ENCODE assay signal across 7 cellular contexts in genomic region chrX:1446984-1447968, GRCh38. TPM values are rescaled to one million over a fixed set of nuclear protein-coding genes. Genes with fewer than 3 reads are reported as not detected.
DNase-seq lines count a peak whose midpoint lies in the region; ATAC-seq, FAIRE-seq and TF ChIP-seq lines count a peak whose summit lies in the region.
"Not testable (repeated sequence)": the region's sequence is repeated elsewhere in the genome, so short reads cannot be mapped to it uniquely, and the experiment has no call there.

No MANE protein-coding gene starts in this region.

- not testable (repeated sequence) for H3K36me3 ChIP-seq in HepG2 (replicated peaks in 1 of 2; ENCODE audit: control insufficient read depth in 1 of 2, insufficient read depth in 2 of 2, low read length in 2 of 2)
- peaks cover 0 to 16% (median 0%) of the 10 kb centered on the region in 6 donors for H3K36me3 ChIP-seq in spleen

- H3K9me3 ChIP-seq in HepG2 (ENCODE audit: low read length): not testable (repeated sequence)
- H3K9me3 ChIP-seq in spleen: peaks cover 0 to 21% (median 6%) of the 10 kb centered on the region in 8 donors

- H2AFZ ChIP-seq in HepG2 (ENCODE audit: low read length): not testable (repeated sequence)

- 93% methylated on average over 13 of the region's 13 CpGs for WGBS in HepG2 (ENCODE audit: low lambda C conversion rate)
- 80 to 88% (median 81%) methylated on average over 13 of the region's 13 CpGs for WGBS in spleen, 5 donors

- H3K4me2 ChIP-seq in HepG2 (ENCODE audit: low read depth, low read length): not testable (repeated sequence)

- in situ Hi-C loops in SK-MEL-5 (cut with HindIII; ENCODE audit: low pct_unique_long_range_greater_than_20kb, low sequenced_read_pairs); HepG2 (cut with HindIII; ENCODE audit: extremely low pct_ligation_motif_present, low pct_unique_long_range_greater_than_20kb): not testable (repeated sequence)

- BruUV-seq in HepG2 (replicated peaks; lab: Mats Ljungman, UMichigan): not testable (repeated sequence)

- not testable (repeated sequence) for H3K4me3 ChIP-seq in dorsolateral prefrontal cortex; HepG2 (replicated peaks in 1 of 3; ENCODE audit: insufficient read depth in 1 of 3, low read depth in 2 of 3, low read length in 3 of 3); spleen

- H3K27me3 ChIP-seq in dorsolateral prefrontal cortex; HepG2 (ENCODE audit: control insufficient read depth in 1 of 2, insufficient read depth in 2 of 2, low read length in 2 of 2); spleen (replicated peaks in 1 of 7): not testable (repeated sequence)

- peaks cover 11% of the 10 kb centered on the region for H3K79me2 ChIP-seq in HepG2 (ENCODE audit: insufficient read depth, low read length)

- CTCF ChIA-PET in HepG2 (lab: Yijun Ruan, JAX; ENCODE audit: low intra/inter-chr PET ratio, low total read pairs): not testable (repeated sequence)

- H4K20me1 ChIP-seq in HepG2 (ENCODE audit: insufficient read depth, low read length): not testable (repeated sequence)

- POLR2A ChIA-PET in HepG2 (lab: Yijun Ruan, JAX): not testable (repeated sequence)

- H3K4me1 ChIP-seq in HepG2 (ENCODE audit: insufficient read depth, low read length) (peaks cover 12% of the 10 kb centered on the region), spleen (peaks cover 4 to 25% (median 12%) of the 10 kb centered on the region in 6 donors)

- TF ChIP-seq CTCF in dorsolateral prefrontal cortex (IDR thresholded peaks at IDR 0.05 in 54 of 56, conservative IDR thresholded peaks at IDR 0.05 in 2 of 56; ENCODE audit: low read depth in 1 of 56, partially characterized antibody in 56 of 56); HepG2 (CRISPR knock-in tag; IDR thresholded peaks at IDR 0.05); spleen (IDR thresholded peaks at IDR 0.05 in 8 of 11, conservative IDR thresholded peaks at IDR 0.05 in 3 of 11): not testable (repeated sequence)

- DNase-seq in SK-MEL-5 (ENCODE audit: low read depth, low spot score): peak; percentile 33
- DNase-seq in activated T-cell treated with anti-CD3 and anti-CD28 coated beads, Interleukin-2, amount 50 U/mL, for 1 hour: peak; percentile 12
- peak in 6 of 10 donors; percentile 2 to 13 (median 8) for DNase-seq in dorsolateral prefrontal cortex
- DNase-seq in HepG2 (ENCODE audit: low spot score): not testable (repeated sequence)
- DNase-seq in spleen: peak; percentile 62

- TF ChIP-seq POLR2A in HepG2 (IDR thresholded peaks at IDR 0.05; ENCODE audit: insufficient read depth in 1 of 2, low read depth in 2 of 2, low read length in 2 of 2); spleen (IDR thresholded peaks at IDR 0.05): not testable (repeated sequence)

- ATAC-seq in GM18502 (IDR thresholded peaks at IDR 0.05; ENCODE audit: poor library complexity, unreplicated experiment) (peak; percentile 58), HG02981 (IDR thresholded peaks at IDR 0.05; ENCODE audit: unreplicated experiment) (peak; percentile 62)
- not testable (repeated sequence) for ATAC-seq in HepG2

- not testable (repeated sequence) for H3K9ac ChIP-seq in HepG2 (ENCODE audit: insufficient read depth, low read depth, low read length)

- intact Hi-C loops in dorsolateral prefrontal cortex (cut with DNase I); HepG2 (cut with micrococcal nuclease; ENCODE audit: unreplicated experiment); spleen (cut with DNase I; ENCODE audit: low total_unique reads): not testable (repeated sequence)

- not testable (repeated sequence) for TF ChIP-seq EP300 in HepG2 (IDR thresholded peaks at IDR 0.05; ENCODE audit: low read depth in 2 of 2, low read length in 2 of 2); HepG2 (CRISPR knock-in tag; IDR thresholded peaks at IDR 0.05; ENCODE audit: borderline replicate concordance)

- not testable (repeated sequence) for H3K27ac ChIP-seq in dorsolateral prefrontal cortex; HepG2 (ENCODE audit: extremely low read length, insufficient read depth, low read length)
- peak overlapping the region in 3 of 8 donors; percentile 18 to 56 (median 34) for H3K27ac ChIP-seq in spleen

- FAIRE-seq in HepG2 (lab: Jason Lieb, UNC): not testable (repeated sequence)

- TF ChIP-seq RAD21 in HepG2 (CRISPR knock-in tag; IDR thresholded peaks at IDR 0.05): not testable (repeated sequence)

TF ChIP-seq in HepG2, 621 proteins besides CTCF, POLR2A, EP300 and RAD21:
- 0 out of 2 replicates have a peak, but pooled peaks have one; percentile 39 for TF ChIP-seq ZNF776 (CRISPR knock-in tag; IDR thresholded peaks at IDR 0.05)

RNA-seq across cellular contexts. Expression of gene ASMTL, which starts 5.4 kb away (rescaled TPM):
- 2.5 and 3.1 TPM in 2 replicates for total RNA-seq in SK-MEL-5 (2014; rRNA removed; shearing (Covaris generic))
- 21.4 and 24.6 TPM in 2 replicates for polyA plus RNA-seq in SK-MEL-5 (2015; cell fraction: cytosol; rRNA removed)
- polyA plus RNA-seq in SK-MEL-5 (2015; cell fraction: nucleus; rRNA removed): 12.3 and 17.9 TPM in 2 replicates
- total RNA-seq in dorsolateral prefrontal cortex (10 to 100 TPM; 15.8 to 57.3 (median 32.2) TPM), HepG2 (2016; rRNA removed; fragmentation: Illumina TruSeq; extraction: Trizol) (5.6 and 6.3 TPM in 2 replicates), spleen (10 to 100 TPM; 21.3 to 35.5 (median 27.9) TPM)
- 1.3 and 1.9 TPM in 2 replicates for total RNA-seq in HepG2 (2016; cell fraction: cytosol; rRNA removed; fragmentation: Illumina TruSeq; extraction: Trizol; ENCODE audit: low read depth)
- 5.5 and 6.1 TPM in 2 replicates for total RNA-seq in HepG2 (2016; cell fraction: insoluble cytoplasmic fraction; rRNA removed; fragmentation: Illumina TruSeq; extraction: Trizol)
- total RNA-seq in HepG2 (2016; cell fraction: membrane; rRNA removed; fragmentation: Illumina TruSeq; extraction: Trizol): 2.5 and 2.6 TPM in 2 replicates
- total RNA-seq in HepG2 (2016; cell fraction: nucleus; rRNA removed; fragmentation: Illumina TruSeq; extraction: Trizol): 4.9 and 6.4 TPM in 2 replicates
- polyA plus RNA-seq in HepG2 (2011; rRNA removed) (16.3 and 16.4 TPM in 2 replicates), spleen (10 to 100 TPM; 25.0 to 28.8 (median 26.6) TPM)
- polyA plus RNA-seq in HepG2 (2011; cell fraction: cytosol; rRNA removed): 10.6 and 17.6 TPM in 2 replicates
- 20.1 and 27.5 TPM in 2 replicates for polyA plus RNA-seq in HepG2 (2011; cell fraction: nucleus; rRNA removed)
- polyA plus RNA-seq in HepG2 (2012): 11.5 and 12.3 TPM in 2 replicates
- polyA plus RNA-seq in HepG2 (2016; cell fraction: cytosol; fragmentation: Illumina TruSeq; extraction: Trizol; ENCODE audit: low read depth): 1.6 and 2.0 TPM in 2 replicates
- polyA plus RNA-seq in HepG2 (2016; cell fraction: insoluble cytoplasmic fraction; fragmentation: Illumina TruSeq; extraction: Trizol; ENCODE audit: low read depth): 10.7 and 11.3 TPM in 2 replicates
- 2.3 and 2.4 TPM in 2 replicates for polyA plus RNA-seq in HepG2 (2016; cell fraction: membrane; fragmentation: Illumina TruSeq; extraction: Trizol; ENCODE audit: low read depth)
- 11.5 and 12.7 TPM in 2 replicates for polyA plus RNA-seq in HepG2 (2016; cell fraction: nucleus; fragmentation: Illumina TruSeq; extraction: Trizol; ENCODE audit: insufficient read depth, low read depth)
- 9.3 and 19.0 TPM in 2 replicates for polyA minus RNA-seq in HepG2 (2011; rRNA and poly(A)+ RNA removed; ENCODE audit: low replicate concordance)
- polyA minus RNA-seq in HepG2 (2011; cell fraction: cytosol; rRNA and poly(A)+ RNA removed): 10.4 and 11.7 TPM in 2 replicates
- polyA minus RNA-seq in HepG2 (2011; cell fraction: nucleus; rRNA and poly(A)+ RNA removed): 8.6 and 12.7 TPM in 2 replicates

RNA-seq across cellular contexts. Expression of gene SLC25A6, which starts 55.4 kb away (rescaled TPM):
- total RNA-seq in SK-MEL-5 (2014; rRNA removed; shearing (Covaris generic)): 159 and 168 TPM in 2 replicates
- 571 and 572 TPM in 2 replicates for polyA plus RNA-seq in SK-MEL-5 (2015; cell fraction: cytosol; rRNA removed)
- polyA plus RNA-seq in SK-MEL-5 (2015; cell fraction: nucleus; rRNA removed): 72.7 and 77.9 TPM in 2 replicates
- total RNA-seq in dorsolateral prefrontal cortex: 100 to 1,000 TPM; 158 to 287 (median 202) TPM
- 138 and 149 TPM in 2 replicates for total RNA-seq in HepG2 (2016; rRNA removed; fragmentation: Illumina TruSeq; extraction: Trizol)
- 172 and 192 TPM in 2 replicates for total RNA-seq in HepG2 (2016; cell fraction: cytosol; rRNA removed; fragmentation: Illumina TruSeq; extraction: Trizol; ENCODE audit: low read depth)
- total RNA-seq in HepG2 (2016; cell fraction: insoluble cytoplasmic fraction; rRNA removed; fragmentation: Illumina TruSeq; extraction: Trizol): 133 and 147 TPM in 2 replicates
- 398 and 417 TPM in 2 replicates for total RNA-seq in HepG2 (2016; cell fraction: membrane; rRNA removed; fragmentation: Illumina TruSeq; extraction: Trizol)
- 70.1 and 77.0 TPM in 2 replicates for total RNA-seq in HepG2 (2016; cell fraction: nucleus; rRNA removed; fragmentation: Illumina TruSeq; extraction: Trizol)
- polyA plus RNA-seq in HepG2 (2011; rRNA removed): 581 and 646 TPM in 2 replicates
- polyA plus RNA-seq in HepG2 (2011; cell fraction: cytosol; rRNA removed): 843 and 1,123 TPM in 2 replicates
- polyA plus RNA-seq in HepG2 (2011; cell fraction: nucleus; rRNA removed): 370 and 374 TPM in 2 replicates
- 420 and 577 TPM in 2 replicates for polyA plus RNA-seq in HepG2 (2012)
- 585 and 646 TPM in 2 replicates for polyA plus RNA-seq in HepG2 (2016; cell fraction: cytosol; fragmentation: Illumina TruSeq; extraction: Trizol; ENCODE audit: low read depth)
- polyA plus RNA-seq in HepG2 (2016; cell fraction: insoluble cytoplasmic fraction; fragmentation: Illumina TruSeq; extraction: Trizol; ENCODE audit: low read depth): 347 and 418 TPM in 2 replicates
- 997 and 1,138 TPM in 2 replicates for polyA plus RNA-seq in HepG2 (2016; cell fraction: membrane; fragmentation: Illumina TruSeq; extraction: Trizol; ENCODE audit: low read depth)
- 257 and 286 TPM in 2 replicates for polyA plus RNA-seq in HepG2 (2016; cell fraction: nucleus; fragmentation: Illumina TruSeq; extraction: Trizol; ENCODE audit: insufficient read depth, low read depth)
- polyA minus RNA-seq in HepG2 (2011; rRNA and poly(A)+ RNA removed; ENCODE audit: low replicate concordance): 353 and 783 TPM in 2 replicates
- polyA minus RNA-seq in HepG2 (2011; cell fraction: cytosol; rRNA and poly(A)+ RNA removed): 413 and 414 TPM in 2 replicates
- polyA minus RNA-seq in HepG2 (2011; cell fraction: nucleus; rRNA and poly(A)+ RNA removed): 151 and 162 TPM in 2 replicates
- total RNA-seq in spleen: 100 to 1,000 TPM; 255 to 309 (median 297) TPM
- 100 to 1,000 TPM; 396 to 443 (median 425) TPM for polyA plus RNA-seq in spleen
